Comparison of ENCODE assay signal across 13 cellular contexts in the genomic region with DNA sequence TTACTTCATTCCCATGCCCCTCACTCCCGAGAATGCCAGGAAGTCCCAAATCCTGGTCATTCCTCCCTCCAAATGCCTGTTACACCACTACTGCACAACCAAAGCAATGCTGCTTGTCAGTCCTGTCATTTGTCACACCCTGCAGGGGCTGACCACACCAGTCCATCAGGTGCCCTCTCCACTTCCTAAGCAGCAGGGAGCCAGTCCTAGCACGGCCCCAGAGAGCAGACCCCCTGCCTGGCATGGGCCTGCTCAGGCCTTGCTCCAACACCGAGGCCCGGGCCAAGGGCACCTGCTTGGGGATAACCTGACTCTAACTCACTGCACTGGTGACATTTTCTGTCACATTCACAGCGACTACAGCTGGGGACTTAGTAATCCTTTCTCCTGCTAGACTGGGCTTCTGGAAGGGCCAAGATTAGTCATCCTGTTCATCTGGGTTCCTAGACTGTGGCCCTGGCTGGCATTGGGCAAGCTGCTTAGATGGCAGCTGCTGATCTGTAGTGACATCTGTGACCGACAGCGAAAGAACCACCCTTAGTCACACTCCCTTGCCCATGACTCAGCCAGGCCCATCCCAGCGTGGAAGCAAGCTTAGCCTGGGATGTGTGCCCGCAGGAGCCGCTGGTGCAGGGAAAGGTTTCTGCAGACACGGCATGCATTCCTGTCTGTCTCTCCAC. TPM values are rescaled to one million over a fixed set of nuclear protein-coding genes. Genes with fewer than 3 reads are reported as not detected.
DNase-seq lines count a peak whose midpoint lies in the region; ATAC-seq and TF ChIP-seq lines count a peak whose summit lies in the region.
"Had no signal": no experiment of that assay in that cellular context is flagged by ENCODE, and none has a peak within 500 bp of the region (broad histone marks: within the 10 kb centered on the region; RNA-seq: fewer than 3 reads in every experiment).

No MANE protein-coding gene starts in this region.

- H3K27ac Mint-ChIP-seq in CD4-positive, alpha-beta T cell = no peak overlapping the region
- H3K27ac Mint-ChIP-seq in activated naive CD8-positive, alpha-beta T cell treated with anti-CD3 and anti-CD28 coated beads, Interleukin-2, amount 10 ng/mL, durations not matched to agents 7 days and 5 days = peak overlapping the region; percentile 48
- peak overlapping the region; percentile 41 for H3K27ac Mint-ChIP-seq in memory B cell

- peak in 1 of 10 experiments; percentile 3 for DNase-seq in CD4-positive, alpha-beta T cell
- DNase-seq in LHCN-M2 (ENCODE audit: low read depth) = peak; percentile 98
- no peak for DNase-seq in activated naive CD8-positive, alpha-beta T cell treated with anti-CD3 and anti-CD28 coated beads, Interleukin-2, amount 10 ng/mL, durations not matched to agents 7 days and 5 days
- no peak for DNase-seq in memory B cell (ENCODE audit: low spot score in 2 of 2)
- DNase-seq in neuronal stem cell (ENCODE audit: low spot score) = no peak
- DNase-seq in stimulated activated CD4-positive, alpha-beta T cell treated with anti-CD3 and anti-CD28 coated beads, Interleukin-4, amount 100 ng/mL, for 24 hours = no peak
- DNase-seq in cerebellum (ENCODE audit: low spot score) = no peak
- DNase-seq: activated CD8-positive, alpha-beta memory T cell treated with anti-CD3 and anti-CD28 coated beads, Interleukin-2, amount 10 ng/mL, durations not matched to agents 7 days and 5 days; hippocampal formation; NCI-H2029 treated with DMSO at 0.1 percent for 48 hours had no signal

- no peak overlapping the region for H3K4me2 ChIP-seq in neuronal stem cell (ENCODE audit: insufficient read depth, low read length, poor library complexity, severe bottlenecking)

- no peaks in the 10 kb centered on the region for H3K27me3 ChIP-seq in CD4-positive, alpha-beta T cell (ENCODE audit: control insufficient read depth, insufficient read depth, low read length)
- no peaks in the 10 kb centered on the region for H3K27me3 ChIP-seq in neuronal stem cell (ENCODE audit: control insufficient read depth in 3 of 3, insufficient read depth in 3 of 3, low read depth in 1 of 3, low read length in 3 of 3)
- H3K27me3 ChIP-seq: SJSA1 had no signal

- H4K91ac ChIP-seq in neuronal stem cell (ENCODE audit: low read depth, low read length, poor library complexity) = no peak overlapping the region

- no peaks in the 10 kb centered on the region for H3K9me3 Mint-ChIP-seq in CD4-positive, alpha-beta T cell
- no peaks in the 10 kb centered on the region for H3K9me3 Mint-ChIP-seq in activated naive CD8-positive, alpha-beta T cell treated with anti-CD3 and anti-CD28 coated beads, Interleukin-2, amount 10 ng/mL, durations not matched to agents 7 days and 5 days
- H3K9me3 Mint-ChIP-seq in memory B cell = no peaks in the 10 kb centered on the region
- H3K9me3 Mint-ChIP-seq: central memory CD8-positive, alpha-beta T cell had no signal

- H3K36me3 Mint-ChIP-seq in CD4-positive, alpha-beta T cell (ENCODE audit: low read depth) = peaks cover 78% of the 10 kb centered on the region
- H3K36me3 Mint-ChIP-seq in activated naive CD8-positive, alpha-beta T cell treated with anti-CD3 and anti-CD28 coated beads, Interleukin-2, amount 10 ng/mL, durations not matched to agents 7 days and 5 days = peaks cover 41% of the 10 kb centered on the region
- peaks cover 22% of the 10 kb centered on the region for H3K36me3 Mint-ChIP-seq in memory B cell

- no peak overlapping the region for H3K18ac ChIP-seq in neuronal stem cell (ENCODE audit: low read length)

- no peak overlapping the region for H3K27ac ChIP-seq in CD4-positive, alpha-beta T cell (ENCODE audit: low read depth, low read length)
- H3K27ac ChIP-seq in neuronal stem cell (replicated peaks; ENCODE audit: low read length) = no peak overlapping the region
- H3K27ac ChIP-seq: SJSA1 had no signal

- no peak overlapping the region for H3K4ac ChIP-seq in neuronal stem cell (ENCODE audit: low read length)

- TF ChIP-seq CTCF in CD4-positive, alpha-beta T cell (IDR thresholded peaks at IDR 0.05) = no peak

- H2BK5ac ChIP-seq in neuronal stem cell (ENCODE audit: low read length) = no peak overlapping the region

- peaks cover 5% of the 10 kb centered on the region for H3K4me1 Mint-ChIP-seq in CD4-positive, alpha-beta T cell (ENCODE audit: low read depth)
- peaks cover 11% of the 10 kb centered on the region for H3K4me1 Mint-ChIP-seq in activated naive CD8-positive, alpha-beta T cell treated with anti-CD3 and anti-CD28 coated beads, Interleukin-2, amount 10 ng/mL, durations not matched to agents 7 days and 5 days
- H3K4me1 Mint-ChIP-seq in memory B cell = peaks cover 13% of the 10 kb centered on the region

- no peaks in the 10 kb centered on the region for H3K27me3 Mint-ChIP-seq in CD4-positive, alpha-beta T cell
- no peaks in the 10 kb centered on the region for H3K27me3 Mint-ChIP-seq in activated naive CD8-positive, alpha-beta T cell treated with anti-CD3 and anti-CD28 coated beads, Interleukin-2, amount 10 ng/mL, durations not matched to agents 7 days and 5 days
- H3K27me3 Mint-ChIP-seq in memory B cell = no peaks in the 10 kb centered on the region
- H3K27me3 Mint-ChIP-seq: activated CD8-positive, alpha-beta memory T cell treated with anti-CD3 and anti-CD28 coated beads, Interleukin-2, amount 10 ng/mL, durations not matched to agents 7 days and 5 days; central memory CD8-positive, alpha-beta T cell had no signal

- no CpG with 5 or more reads among the region's 11 CpGs for WGBS in neuronal stem cell (ENCODE audit: extremely low coverage in 2 of 2, insufficient read length in 2 of 2, insufficient replicate concordance in 1 of 2), 2 donors

- H2BK15ac ChIP-seq in neuronal stem cell (ENCODE audit: low read length) = no peak overlapping the region

- H3K79me1 ChIP-seq in neuronal stem cell (ENCODE audit: low read depth, low read length) = peaks cover 16% of the 10 kb centered on the region

- POLR2A ChIA-PET in CD4-positive, alpha-beta T cell (lab: Charles Lee) = interaction anchor here (1.1 to 1.5 kb wide), 2 partner anchors 16 to 19 kb away, joined by 3 to 5 read pairs; no protein-coding TSS in a partner anchor
- POLR2A ChIA-PET in activated naive CD8-positive, alpha-beta T cell treated with anti-CD3 and anti-CD28 coated beads, Interleukin-2, amount 10 ng/mL, durations not matched to agents 7 days and 5 days (lab: Charles Lee) = interaction anchor here (0.8 to 1.2 kb wide), 3 partner anchors 17 to 183 kb away, joined by 3 read pairs; a partner anchor contains a TSS

- no peak overlapping the region for H3K14ac ChIP-seq in neuronal stem cell (ENCODE audit: low read length)

- H3K36me3 ChIP-seq in neuronal stem cell (replicated peaks in 1 of 2; ENCODE audit: control insufficient read depth in 2 of 2, insufficient read depth in 2 of 2, low read length in 2 of 2) = peaks cover 59 to 86% of the 10 kb centered on the region in 2 donors

- peak overlapping the region; percentile 38 for H3K4me3 Mint-ChIP-seq in CD4-positive, alpha-beta T cell
- H3K4me3 Mint-ChIP-seq in activated naive CD8-positive, alpha-beta T cell treated with anti-CD3 and anti-CD28 coated beads, Interleukin-2, amount 10 ng/mL, durations not matched to agents 7 days and 5 days = no peak overlapping the region
- H3K4me3 Mint-ChIP-seq in memory B cell = no peak overlapping the region
- H3K4me3 Mint-ChIP-seq: activated CD8-positive, alpha-beta memory T cell treated with anti-CD3 and anti-CD28 coated beads, Interleukin-2, amount 10 ng/mL, durations not matched to agents 7 days and 5 days; central memory CD8-positive, alpha-beta T cell had no signal

- intact Hi-C loops in CD4-positive, alpha-beta T cell (cut with DNase I, micrococcal nuclease) = no loop called here

- H3K9me3 ChIP-seq in CD4-positive, alpha-beta T cell (ENCODE audit: control insufficient read depth, low read length) = no peaks in the 10 kb centered on the region
- H3K9me3 ChIP-seq in neuronal stem cell (replicated peaks in 1 of 2; ENCODE audit: control insufficient read depth in 2 of 2, insufficient read depth in 1 of 2, low read depth in 1 of 2, low read length in 2 of 2) = no peaks in the 10 kb centered on the region
- H3K9me3 ChIP-seq: SJSA1 had no signal

- H3K23ac ChIP-seq in neuronal stem cell (ENCODE audit: low read depth, low read length, poor library complexity) = no peak overlapping the region

- CTCF ChIA-PET in CD4-positive, alpha-beta T cell (lab: Charles Lee) = no interaction called here

- H2AK5ac ChIP-seq in neuronal stem cell (ENCODE audit: low read depth, low read length) = no peak overlapping the region

- no peak overlapping the region for H4K8ac ChIP-seq in neuronal stem cell (ENCODE audit: low read depth, low read length)

- H3K4me1 ChIP-seq in neuronal stem cell (ENCODE audit: control insufficient read depth in 2 of 2, insufficient read depth in 1 of 2, low read depth in 1 of 2, low read length in 2 of 2) = peaks cover 7 to 15% of the 10 kb centered on the region in 2 donors

- H3K4me3 ChIP-seq in neuronal stem cell (ENCODE audit: low read length in 2 of 2) = no peak overlapping the region
- H3K4me3 ChIP-seq: SJSA1 had no signal

- no peak overlapping the region for H2AFZ ChIP-seq in neuronal stem cell (ENCODE audit: low read length)

- H2BK120ac ChIP-seq in neuronal stem cell (ENCODE audit: low read depth, low read length) = no peak overlapping the region

- H3K9ac ChIP-seq in neuronal stem cell (ENCODE audit: low read depth, low read length, poor library complexity) = no peak overlapping the region

- no peak overlapping the region for H2BK12ac ChIP-seq in neuronal stem cell (ENCODE audit: low read length)

- no peak for ATAC-seq in CD4-positive, alpha-beta T cell (ENCODE audit: poor library complexity)
- no peak for ATAC-seq in activated naive CD8-positive, alpha-beta T cell treated with anti-CD3 and anti-CD28 coated beads, Interleukin-2, amount 10 ng/mL, durations not matched to agents 7 days and 5 days (ENCODE audit: low read depth)
- ATAC-seq in memory B cell (ENCODE audit: low read depth) = no peak
- ATAC-seq in HG03520 (IDR thresholded peaks at IDR 0.05; ENCODE audit: unreplicated experiment) = no peak

RNA-seq across cellular contexts. Expression of a gene that starts 5.4 kb away (rescaled TPM):
- 100 to 1,000 TPM in 1 of 2 experiments, 10 to 100 TPM in 1; 93.3 to 101 TPM for total RNA-seq in CD4-positive, alpha-beta T cell
- total RNA-seq in LHCN-M2 (2014; rRNA removed) (184 and 190 TPM in 2 replicates), cerebellum (39.7 TPM)
- 139 TPM for polyA plus RNA-seq in LHCN-M2 (2012)
- total RNA-seq in activated naive CD8-positive, alpha-beta T cell treated with anti-CD3 and anti-CD28 coated beads, Interleukin-2, amount 10 ng/mL, durations not matched to agents 7 days and 5 days = 100 to 1,000 TPM; 135 to 152 TPM
- 76.8 TPM for polyA plus RNA-seq in neuronal stem cell (2013, experiment 1 of 2)
- polyA plus RNA-seq in neuronal stem cell (2013, experiment 2 of 2) = 74.5 TPM

RNA-seq across cellular contexts. Expression of a gene that starts 5.5 kb away (rescaled TPM):
- total RNA-seq in CD4-positive, alpha-beta T cell = 10 to 100 TPM; 27.9 to 28.9 TPM
- total RNA-seq in LHCN-M2 (2014; rRNA removed) (194 and 234 TPM in 2 replicates), cerebellum (41.7 TPM)
- polyA plus RNA-seq in LHCN-M2 (2012) = 423 TPM
- 100 to 1,000 TPM; 102 to 106 TPM for total RNA-seq in activated naive CD8-positive, alpha-beta T cell treated with anti-CD3 and anti-CD28 coated beads, Interleukin-2, amount 10 ng/mL, durations not matched to agents 7 days and 5 days
- polyA plus RNA-seq in neuronal stem cell (2013, experiment 1 of 2) = 316 TPM
- polyA plus RNA-seq in neuronal stem cell (2013, experiment 2 of 2) = 330 TPM

RNA-seq across cellular contexts. Expression of a gene that starts 14.9 kb away (rescaled TPM):
- 100 to 1,000 TPM; 706 to 715 TPM for total RNA-seq in CD4-positive, alpha-beta T cell
- total RNA-seq in LHCN-M2 (2014; rRNA removed) (303 and 305 TPM in 2 replicates), cerebellum (18.3 TPM)
- polyA plus RNA-seq in LHCN-M2 (2012) = 983 TPM
- total RNA-seq in activated naive CD8-positive, alpha-beta T cell treated with anti-CD3 and anti-CD28 coated beads, Interleukin-2, amount 10 ng/mL, durations not matched to agents 7 days and 5 days = 100 to 1,000 TPM; 538 to 539 TPM
- polyA plus RNA-seq in neuronal stem cell (2013, experiment 1 of 2) = 124 TPM
- polyA plus RNA-seq in neuronal stem cell (2013, experiment 2 of 2) = 118 TPM

RNA-seq across cellular contexts. Expression of a gene that starts 16.0 kb away (rescaled TPM):
- under 1 TPM in 1 of 2 experiments, not detected in 1; 0.20 TPM for total RNA-seq in CD4-positive, alpha-beta T cell
- total RNA-seq in LHCN-M2 (2014; rRNA removed) (0.86 and 2.9 TPM in 2 replicates), cerebellum (2.8 TPM)
- polyA plus RNA-seq in LHCN-M2 (2012) = 1.8 TPM
- total RNA-seq in activated naive CD8-positive, alpha-beta T cell treated with anti-CD3 and anti-CD28 coated beads, Interleukin-2, amount 10 ng/mL, durations not matched to agents 7 days and 5 days = 1 to 10 TPM in 1 of 2 experiments, under 1 TPM in 1; 0.47 to 1.0 TPM
- polyA plus RNA-seq in neuronal stem cell (2013, experiment 1 of 2) = 2.0 TPM
- 1.5 TPM for polyA plus RNA-seq in neuronal stem cell (2013, experiment 2 of 2)

RNA-seq across cellular contexts. Expression of a gene that starts 25.2 kb away (rescaled TPM):
- 10 to 100 TPM; 18.7 to 18.9 TPM for total RNA-seq in CD4-positive, alpha-beta T cell
- total RNA-seq in LHCN-M2 (2014; rRNA removed) (30.4 and 35.4 TPM in 2 replicates), cerebellum (14.1 TPM)
- 52.7 TPM for polyA plus RNA-seq in LHCN-M2 (2012)
- total RNA-seq in activated naive CD8-positive, alpha-beta T cell treated with anti-CD3 and anti-CD28 coated beads, Interleukin-2, amount 10 ng/mL, durations not matched to agents 7 days and 5 days = 10 to 100 TPM; 39.3 to 44.5 TPM
- polyA plus RNA-seq in neuronal stem cell (2013, experiment 1 of 2) = 16.8 TPM
- 15.9 TPM for polyA plus RNA-seq in neuronal stem cell (2013, experiment 2 of 2)

Comparison
In these comparisons a context has a peak if more than half of its experiments do, and no peak if none do; other contexts are left out.
1. RNA of a gene that starts 14.9 kb away (total RNA-seq): 706 to 715 TPM in CD4-positive, alpha-beta T cell, 538 to 539 TPM in activated naive CD8-positive, alpha-beta T cell treated with anti-CD3 and anti-CD28 coated beads, Interleukin-2, amount 10 ng/mL, durations not matched to agents 7 days and 5 days and 303 to 305 TPM in LHCN-M2; 18.3 TPM in cerebellum (single experiment); every median in the first group is over 10 times any median in the second.